ENCODE assay signal across 8 cellular contexts in the genomic region with DNA sequence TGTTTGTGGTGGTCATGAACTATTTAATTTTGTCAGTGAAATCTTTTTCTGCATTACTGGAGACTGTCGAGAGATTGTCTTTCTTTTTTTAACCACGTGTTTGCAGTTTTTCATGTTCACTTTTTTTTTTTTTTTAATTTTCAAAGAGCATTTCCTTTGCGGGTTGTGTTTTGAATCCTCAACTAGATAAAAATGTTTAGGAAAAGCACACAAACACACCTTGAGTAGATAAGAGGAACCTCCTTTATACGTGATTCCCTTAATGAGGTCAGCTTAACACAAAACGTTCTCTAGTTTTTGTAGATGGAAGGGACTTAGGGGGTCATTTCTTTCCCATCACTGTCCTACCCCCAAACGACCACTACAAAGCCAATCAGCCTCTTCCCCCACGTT. TPM values are rescaled to one million over a fixed set of nuclear protein-coding genes. Genes with fewer than 3 reads are reported as not detected.
DNase-seq lines count a peak whose midpoint lies in the region; ATAC-seq and TF ChIP-seq lines count a peak whose summit lies in the region.
"Had no signal": no experiment of that assay in that cellular context is flagged by ENCODE, and none has a peak within 500 bp of the region (broad histone marks: within the 10 kb centered on the region; RNA-seq: fewer than 3 reads in every experiment).

No MANE protein-coding gene starts in this region.

- H3K4me3 ChIP-seq in HFF-Myc (replicated peaks; ENCODE audit: low read depth, low read length) (peak overlapping the region; percentile 79), iPS-11a (ENCODE audit: low read depth, low read length) (peak overlapping the region; percentile 92)

- CTCF ChIA-PET in WTC11 (lab: Charles Lee): interaction anchor here (1.1 to 1.8 kb wide), 4 partner anchors 9 to 343 kb away, joined by 3 to 5 read pairs (median 4); a partner anchor contains a TSS

- POLR2A ChIA-PET in WTC11 (lab: Charles Lee): interaction anchor here (1.0 to 3.9 kb wide), 2 partner anchors 42 to 79 kb away, joined by 3 to 75 read pairs; a partner anchor contains a TSS

- H3K4me3 Mint-ChIP-seq in WTC11: peak overlapping the region; percentile 90
- peak overlapping the region; percentile 92 for H3K4me3 Mint-ChIP-seq in stimulated activated memory B cell treated with anti-CD40 and anti-IgM and Interleukin-4, amounts not matched to agents 10 μg/mL and 1 μg/mL and 100 μg/mL, for 72 hours

- peaks cover 13% of the 10 kb centered on the region for H3K36me3 Mint-ChIP-seq in WTC11
- peaks cover 8% of the 10 kb centered on the region for H3K36me3 Mint-ChIP-seq in stimulated activated memory B cell treated with anti-CD40 and anti-IgM and Interleukin-4, amounts not matched to agents 10 μg/mL and 1 μg/mL and 100 μg/mL, for 72 hours

- peak overlapping the region; percentile 84; the same call in 1 of the 2 replicates for H3K27ac Mint-ChIP-seq in WTC11
- peak overlapping the region; percentile 90 for H3K27ac Mint-ChIP-seq in stimulated activated memory B cell treated with anti-CD40 and anti-IgM and Interleukin-4, amounts not matched to agents 10 μg/mL and 1 μg/mL and 100 μg/mL, for 72 hours

- no peak for DNase-seq in HFF-Myc (ENCODE audit: extremely low read depth, low read depth)
- DNase-seq in WTC11 (ENCODE audit: low spot score): no peak
- DNase-seq in left lobe of liver (ENCODE audit: low spot score): no peak
- DNase-seq in ureter (ENCODE audit: low spot score): no peak
- DNase-seq: NCI-H1417 treated with DMSO at 0.1 percent for 48 hours had no signal

- H3K4me1 Mint-ChIP-seq in WTC11: peaks cover 43% of the 10 kb centered on the region
- peaks cover 35% of the 10 kb centered on the region for H3K4me1 Mint-ChIP-seq in stimulated activated memory B cell treated with anti-CD40 and anti-IgM and Interleukin-4, amounts not matched to agents 10 μg/mL and 1 μg/mL and 100 μg/mL, for 72 hours

- no peak for ATAC-seq in WTC11
- ATAC-seq in stimulated activated memory B cell treated with anti-CD40 and anti-IgM and Interleukin-4, amounts not matched to agents 10 μg/mL and 1 μg/mL and 100 μg/mL, for 72 hours: no peak
- ATAC-seq in left lobe of liver: no peak
- ATAC-seq in HG03095 (IDR thresholded peaks at IDR 0.05; ENCODE audit: unreplicated experiment): no peak

- no peaks in the 10 kb centered on the region for H3K27me3 Mint-ChIP-seq in WTC11 (ENCODE audit: low read depth)
- H3K27me3 Mint-ChIP-seq in stimulated activated memory B cell treated with anti-CD40 and anti-IgM and Interleukin-4, amounts not matched to agents 10 μg/mL and 1 μg/mL and 100 μg/mL, for 72 hours: no peaks in the 10 kb centered on the region

- no peak for TF ChIP-seq CTCF in HFF-Myc (IDR thresholded peaks at IDR 0.05; ENCODE audit: low read depth, low read length, missing control alignments)
- TF ChIP-seq CTCF in WTC11 (IDR thresholded peaks at IDR 0.05): no peak

- no peaks in the 10 kb centered on the region for H3K9me3 Mint-ChIP-seq in WTC11
- no peaks in the 10 kb centered on the region for H3K9me3 Mint-ChIP-seq in stimulated activated memory B cell treated with anti-CD40 and anti-IgM and Interleukin-4, amounts not matched to agents 10 μg/mL and 1 μg/mL and 100 μg/mL, for 72 hours

TF ChIP-seq in WTC11, 78 proteins besides CTCF, POLR2A, EP300 and RAD21:
- TF ChIP-seq SMAD4 (CRISPR knock-in tag; IDR thresholded peaks at IDR 0.05) (no peak), CBFB (CRISPR knock-in tag; IDR thresholded peaks at IDR 0.05; ENCODE audit: low read depth) (no peak), ZNF121 (CRISPR knock-in tag; IDR thresholded peaks at IDR 0.05) (no peak), ZNF317 (CRISPR knock-in tag; IDR thresholded peaks at IDR 0.05; ENCODE audit: borderline replicate concordance, low read depth) (no peak), KAT7 (CRISPR knock-in tag; IDR thresholded peaks at IDR 0.05; ENCODE audit: borderline replicate concordance) (no peak), ZNF232 (CRISPR knock-in tag; IDR thresholded peaks at IDR 0.05) (no peak), HMGA2 (CRISPR knock-in tag; IDR thresholded peaks at IDR 0.05) (no peak), ELF4 (CRISPR knock-in tag; IDR thresholded peaks at IDR 0.05; ENCODE audit: low read depth) (no peak), ZNF671 (CRISPR knock-in tag; IDR thresholded peaks at IDR 0.05) (no peak)
- TF ChIP-seq, protein P1, sequence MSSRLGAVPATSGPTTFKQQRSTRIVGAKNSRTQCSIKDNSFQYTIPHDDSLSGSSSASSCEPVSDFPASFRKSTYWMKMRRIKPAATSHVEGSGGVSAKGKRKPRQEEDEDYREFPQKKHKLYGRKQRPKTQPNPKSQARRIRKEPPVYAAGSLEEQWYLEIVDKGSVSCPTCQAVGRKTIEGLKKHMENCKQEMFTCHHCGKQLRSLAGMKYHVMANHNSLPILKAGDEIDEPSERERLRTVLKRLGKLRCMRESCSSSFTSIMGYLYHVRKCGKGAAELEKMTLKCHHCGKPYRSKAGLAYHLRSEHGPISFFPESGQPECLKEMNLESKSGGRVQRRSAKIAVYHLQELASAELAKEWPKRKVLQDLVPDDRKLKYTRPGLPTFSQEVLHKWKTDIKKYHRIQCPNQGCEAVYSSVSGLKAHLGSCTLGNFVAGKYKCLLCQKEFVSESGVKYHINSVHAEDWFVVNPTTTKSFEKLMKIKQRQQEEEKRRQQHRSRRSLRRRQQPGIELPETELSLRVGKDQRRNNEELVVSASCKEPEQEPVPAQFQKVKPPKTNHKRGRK (CRISPR knock-in tag; IDR thresholded peaks at IDR 0.05; ENCODE audit: borderline replicate concordance): no peak
- TF ChIP-seq, protein P2, sequence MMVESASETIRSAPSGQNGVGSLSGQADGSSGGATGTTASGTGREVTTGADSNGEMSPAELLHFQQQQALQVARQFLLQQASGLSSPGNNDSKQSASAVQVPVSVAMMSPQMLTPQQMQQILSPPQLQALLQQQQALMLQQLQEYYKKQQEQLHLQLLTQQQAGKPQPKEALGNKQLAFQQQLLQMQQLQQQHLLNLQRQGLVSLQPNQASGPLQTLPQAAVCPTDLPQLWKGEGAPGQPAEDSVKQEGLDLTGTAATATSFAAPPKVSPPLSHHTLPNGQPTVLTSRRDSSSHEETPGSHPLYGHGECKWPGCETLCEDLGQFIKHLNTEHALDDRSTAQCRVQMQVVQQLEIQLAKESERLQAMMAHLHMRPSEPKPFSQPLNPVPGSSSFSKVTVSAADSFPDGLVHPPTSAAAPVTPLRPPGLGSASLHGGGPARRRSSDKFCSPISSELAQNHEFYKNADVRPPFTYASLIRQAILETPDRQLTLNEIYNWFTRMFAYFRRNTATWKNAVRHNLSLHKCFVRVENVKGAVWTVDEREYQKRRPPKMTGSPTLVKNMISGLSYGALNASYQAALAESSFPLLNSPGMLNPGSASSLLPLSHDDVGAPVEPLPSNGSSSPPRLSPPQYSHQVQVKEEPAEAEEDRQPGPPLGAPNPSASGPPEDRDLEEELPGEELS (CRISPR knock-in tag; IDR thresholded peaks at IDR 0.05): no peak

RNA-seq across cellular contexts. Expression of a gene that starts 1.1 kb away (rescaled TPM):
- total RNA-seq in WTC11 (2021) (36.4 to 41.4 TPM (median 39.9 TPM) in 3 replicates), left lobe of liver (3.1 TPM), ureter (14.2 TPM)

RNA-seq across cellular contexts. Expression of a gene that starts 41.7 kb away (rescaled TPM):
- total RNA-seq in WTC11 (2021) (26.1 to 30.1 TPM (median 27.1 TPM) in 3 replicates), left lobe of liver (3.2 TPM), ureter (15.4 TPM)

RNA-seq across cellular contexts. Expression of a gene that starts 41.7 kb away (rescaled TPM):
- 13.9 to 14.6 TPM (median 14.3 TPM) in 3 replicates for total RNA-seq in WTC11 (2021)
- total RNA-seq in left lobe of liver: 3.3 TPM
- total RNA-seq in ureter: 14.4 TPM

RNA-seq across cellular contexts. Expression of a gene that starts 42.0 kb away (rescaled TPM):
- total RNA-seq in WTC11 (2021) (0.27 to 1.4 TPM (median 0.41 TPM) in 3 replicates), left lobe of liver (4.8 TPM), ureter (3.8 TPM)
